In the genomic region with DNA sequence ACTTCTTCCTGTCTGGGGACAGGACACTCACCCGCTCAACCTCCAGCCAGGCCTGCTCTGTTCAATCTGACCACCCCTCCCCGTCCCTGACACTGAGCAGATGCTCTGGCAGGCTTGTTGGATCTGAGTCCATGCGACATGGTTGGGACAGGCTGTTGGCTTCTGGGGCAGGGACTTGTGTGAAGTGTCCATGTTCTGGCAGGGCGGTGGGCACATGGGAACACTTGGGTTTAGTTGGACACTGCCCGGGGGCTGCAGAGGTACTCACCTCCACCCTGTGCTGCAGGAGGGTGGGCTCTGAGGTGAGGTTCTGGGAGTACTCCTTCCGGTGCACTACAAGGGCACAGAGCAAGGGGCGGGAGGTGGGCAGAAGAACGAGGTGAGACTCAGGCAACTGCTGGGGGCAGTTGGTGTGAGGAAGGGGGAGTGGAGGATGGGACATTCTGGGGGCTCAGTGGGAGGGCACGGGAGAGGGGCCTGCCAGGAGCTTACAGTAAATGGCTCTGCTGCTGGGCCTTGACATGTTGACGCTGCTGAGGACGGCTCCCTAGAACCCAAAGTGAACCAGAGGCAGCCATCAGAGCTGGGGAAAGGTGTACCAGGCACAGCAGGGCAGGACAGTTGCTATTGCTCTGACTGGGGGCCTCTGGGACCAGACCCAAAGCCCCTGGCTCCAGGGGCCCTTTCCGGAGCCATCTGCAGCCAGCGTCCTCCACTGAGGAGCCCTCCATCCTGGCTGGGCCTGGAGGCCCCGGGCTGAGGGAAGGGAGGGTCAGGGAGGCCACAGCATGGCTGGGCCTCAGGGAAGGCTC, we compare ENCODE assay signal across 14 cellular contexts. TPM values are rescaled to one million over a fixed set of nuclear protein-coding genes. Genes with fewer than 3 reads are reported as not detected.
DNase-seq lines count a peak whose midpoint lies in the region; ATAC-seq and TF ChIP-seq lines count a peak whose summit lies in the region.
"Had no signal": no experiment of that assay in that cellular context is flagged by ENCODE, and none has a peak within 500 bp of the region (broad histone marks: within the 10 kb centered on the region; RNA-seq: fewer than 3 reads in every experiment).

No MANE protein-coding gene starts in this region.

- peaks cover 0 to 44% (median 0%) of the 10 kb centered on the region in 3 donors for H3K36me3 ChIP-seq in Peyer's patch

- DNase-seq in Peyer's patch, result peak in 2 of 3 donors; percentile 41 to 44
- peak; percentile 2 to 13 for DNase-seq in cerebellar nuclear complex (lab: John Stamatoyannopoulos, UW)
- peak; percentile 80 for DNase-seq in islet precursor cell
- peak; percentile 47 for DNase-seq in sciatic nerve (ENCODE audit: low spot score)
- DNase-seq in activated T-helper 2 cell treated with anti-CD3 and anti-CD28 coated beads, Interferon-gamma antibody, Interleukin-2, Interleukin-4, amounts not matched to agents 10 μg/mL and 5 μg/mL and 100 μg/mL, durations not matched to agents 14 hours and 24 hours and 36 hours (ENCODE audit: low spot score), result no peak
- DNase-seq: effector CD4-positive, alpha-beta T cell; NCI-H1092 treated with DMSO at 0.1 percent for 48 hours; stimulated activated CD8-positive, alpha-beta memory T cell treated with anti-CD3 and anti-CD28 coated beads, Interleukin-4, amount 100 ng/mL, for 48 hours had no signal

- H3K27me3 ChIP-seq in Peyer's patch, result no peaks in the 10 kb centered on the region

- H3K27ac ChIP-seq in Peyer's patch, result peak overlapping the region in 1 of 4 donors; percentile 94
- H3K27ac ChIP-seq: C4-2B, psoas muscle had no signal

- intact Hi-C loops in sciatic nerve (cut with DNase I), result no loop called here
- intact Hi-C loops in activated T-helper 2 cell treated with anti-CD3 and anti-CD28 coated beads, Interferon-gamma antibody, Interleukin-2, Interleukin-4, amounts not matched to agents 10 μg/mL and 5 μg/mL and 100 μg/mL, durations not matched to agents 14 hours and 24 hours and 36 hours (cut with micrococcal nuclease), result no loop called here

- peaks cover 0 to 41% (median 0%) of the 10 kb centered on the region in 4 donors for H3K4me1 ChIP-seq in Peyer's patch
- H3K4me1 ChIP-seq: psoas muscle had no signal

- no peaks in the 10 kb centered on the region for H3K27me3 Mint-ChIP-seq in activated T-helper 2 cell treated with anti-CD3 and anti-CD28 coated beads, Interferon-gamma antibody, Interleukin-2, Interleukin-4, amounts not matched to agents 10 μg/mL and 5 μg/mL and 100 μg/mL, durations not matched to agents 14 hours and 24 hours and 36 hours (ENCODE audit: low read depth)
- H3K27me3 Mint-ChIP-seq: IgD-negative memory B cell had no signal

- H3K4me3 Mint-ChIP-seq in activated T-helper 2 cell treated with anti-CD3 and anti-CD28 coated beads, Interferon-gamma antibody, Interleukin-2, Interleukin-4, amounts not matched to agents 10 μg/mL and 5 μg/mL and 100 μg/mL, durations not matched to agents 14 hours and 24 hours and 36 hours (ENCODE audit: low read depth), result no peak overlapping the region
- H3K4me3 Mint-ChIP-seq: IgD-negative memory B cell had no signal

- H3K27ac Mint-ChIP-seq in activated T-helper 2 cell treated with anti-CD3 and anti-CD28 coated beads, Interferon-gamma antibody, Interleukin-2, Interleukin-4, amounts not matched to agents 10 μg/mL and 5 μg/mL and 100 μg/mL, durations not matched to agents 14 hours and 24 hours and 36 hours, result no peak overlapping the region
- H3K27ac Mint-ChIP-seq: IgD-negative memory B cell had no signal

- ATAC-seq in sciatic nerve (no peak), GM18517 (IDR thresholded peaks at IDR 0.05; ENCODE audit: unreplicated experiment) (no peak), GM18867 (IDR thresholded peaks at IDR 0.05; ENCODE audit: unreplicated experiment) (no peak)

- H3K36me3 Mint-ChIP-seq in activated T-helper 2 cell treated with anti-CD3 and anti-CD28 coated beads, Interferon-gamma antibody, Interleukin-2, Interleukin-4, amounts not matched to agents 10 μg/mL and 5 μg/mL and 100 μg/mL, durations not matched to agents 14 hours and 24 hours and 36 hours (ENCODE audit: low read depth), result no peaks in the 10 kb centered on the region
- H3K36me3 Mint-ChIP-seq: IgD-negative memory B cell had no signal

- TF ChIP-seq POLR2A in Peyer's patch (IDR thresholded peaks at IDR 0.05), result no peak

- H3K9me3 ChIP-seq in Peyer's patch, result no peaks in the 10 kb centered on the region
- H3K9me3 ChIP-seq: psoas muscle had no signal

- peaks cover 1% of the 10 kb centered on the region for H3K4me1 Mint-ChIP-seq in activated T-helper 2 cell treated with anti-CD3 and anti-CD28 coated beads, Interferon-gamma antibody, Interleukin-2, Interleukin-4, amounts not matched to agents 10 μg/mL and 5 μg/mL and 100 μg/mL, durations not matched to agents 14 hours and 24 hours and 36 hours (ENCODE audit: low read depth)

- H3K9me3 Mint-ChIP-seq in activated T-helper 2 cell treated with anti-CD3 and anti-CD28 coated beads, Interferon-gamma antibody, Interleukin-2, Interleukin-4, amounts not matched to agents 10 μg/mL and 5 μg/mL and 100 μg/mL, durations not matched to agents 14 hours and 24 hours and 36 hours, result no peaks in the 10 kb centered on the region

- TF ChIP-seq CTCF in Peyer's patch (IDR thresholded peaks at IDR 0.05), result no peak

- peak overlapping the region in 2 of 4 donors; percentile 62 to 66 for H3K4me3 ChIP-seq in Peyer's patch
- H3K4me3 ChIP-seq: psoas muscle had no signal

RNA-seq across cellular contexts. Expression of gene EPS8L3, which starts 2.3 kb away (rescaled TPM):
- 100 to 1,000 TPM; 263 to 745 (median 649) TPM for total RNA-seq in Peyer's patch
- total RNA-seq in sciatic nerve, result not detected
- not detected in 2 replicates for total RNA-seq in activated T-helper 2 cell treated with anti-CD3 and anti-CD28 coated beads, Interferon-gamma antibody, Interleukin-2, Interleukin-4, amounts not matched to agents 10 μg/mL and 5 μg/mL and 100 μg/mL, durations not matched to agents 14 hours and 24 hours and 36 hours
- total RNA-seq: SK-MEL-5 had no signal

RNA-seq across cellular contexts. Expression of gene GSTM3, which starts 20.6 kb away (rescaled TPM):
- total RNA-seq in Peyer's patch (10 to 100 TPM; 16.3 to 72.6 (median 32.4) TPM), sciatic nerve (104 TPM)
- 11.2 and 13.6 TPM in 2 replicates for total RNA-seq in activated T-helper 2 cell treated with anti-CD3 and anti-CD28 coated beads, Interferon-gamma antibody, Interleukin-2, Interleukin-4, amounts not matched to agents 10 μg/mL and 5 μg/mL and 100 μg/mL, durations not matched to agents 14 hours and 24 hours and 36 hours

RNA-seq across cellular contexts. Expression of gene GSTM5, which starts 49.4 kb away (rescaled TPM):
- total RNA-seq in Peyer's patch, result 1 to 10 TPM in 2 of 4 donors, under 1 TPM in 1, not detected in 1; 0.85 to 5.0 (median 2.0) TPM
- total RNA-seq in sciatic nerve, result 41.6 TPM
- total RNA-seq in activated T-helper 2 cell treated with anti-CD3 and anti-CD28 coated beads, Interferon-gamma antibody, Interleukin-2, Interleukin-4, amounts not matched to agents 10 μg/mL and 5 μg/mL and 100 μg/mL, durations not matched to agents 14 hours and 24 hours and 36 hours, result 0.09 and 0.46 TPM in 2 replicates
- total RNA-seq: SK-MEL-5 had no signal

Comparison
In these comparisons a context has a peak if more than half of its experiments do, and no peak if none do; other contexts are left out.
1. RNA of gene EPS8L3, which starts 2.3 kb away (total RNA-seq): 263 to 745 TPM in Peyer's patch; not detected in sciatic nerve (single experiment) and not detected in activated T-helper 2 cell treated with anti-CD3 and anti-CD28 coated beads, Interferon-gamma antibody, Interleukin-2, Interleukin-4, amounts not matched to agents 10 μg/mL and 5 μg/mL and 100 μg/mL, durations not matched to agents 14 hours and 24 hours and 36 hours; every median in the first group is over 100 times any median in the second.